ENCODE assay signal across 1 cellular context in the genomic region with DNA sequence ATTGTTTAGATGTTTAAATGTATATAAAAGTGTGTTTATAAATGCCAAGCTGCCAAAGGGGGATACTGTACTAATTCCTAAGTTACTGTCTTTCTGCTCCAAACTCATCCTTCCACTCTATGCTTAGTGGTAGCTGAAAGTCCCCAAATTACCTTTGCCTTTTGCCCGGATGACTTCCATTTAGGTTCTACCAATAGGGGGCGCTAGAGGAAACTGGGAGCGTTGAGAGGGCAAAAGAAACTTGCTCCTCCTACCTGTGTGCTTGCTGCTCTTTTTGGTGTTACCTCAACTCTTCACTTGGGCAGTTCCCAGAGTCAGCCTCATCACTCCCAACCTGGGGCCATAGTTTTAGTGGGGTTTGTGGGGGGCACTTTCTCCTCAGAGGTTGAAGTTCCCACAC.
TF ChIP-seq lines count a peak whose summit lies in the region.

No MANE protein-coding gene starts in this region.

TF ChIP-seq in GM23338, 12 proteins besides CTCF, POLR2A, EP300 and RAD21:
- TF ChIP-seq ZNF462 (CRISPR knock-in tag; IDR thresholded peaks at IDR 0.05) (no peak), CREB1 (CRISPR knock-in tag; IDR thresholded peaks at IDR 0.05; ENCODE audit: low read depth) (no peak)
